ENCODE assay signal across 8 cellular contexts in the genomic region with DNA sequence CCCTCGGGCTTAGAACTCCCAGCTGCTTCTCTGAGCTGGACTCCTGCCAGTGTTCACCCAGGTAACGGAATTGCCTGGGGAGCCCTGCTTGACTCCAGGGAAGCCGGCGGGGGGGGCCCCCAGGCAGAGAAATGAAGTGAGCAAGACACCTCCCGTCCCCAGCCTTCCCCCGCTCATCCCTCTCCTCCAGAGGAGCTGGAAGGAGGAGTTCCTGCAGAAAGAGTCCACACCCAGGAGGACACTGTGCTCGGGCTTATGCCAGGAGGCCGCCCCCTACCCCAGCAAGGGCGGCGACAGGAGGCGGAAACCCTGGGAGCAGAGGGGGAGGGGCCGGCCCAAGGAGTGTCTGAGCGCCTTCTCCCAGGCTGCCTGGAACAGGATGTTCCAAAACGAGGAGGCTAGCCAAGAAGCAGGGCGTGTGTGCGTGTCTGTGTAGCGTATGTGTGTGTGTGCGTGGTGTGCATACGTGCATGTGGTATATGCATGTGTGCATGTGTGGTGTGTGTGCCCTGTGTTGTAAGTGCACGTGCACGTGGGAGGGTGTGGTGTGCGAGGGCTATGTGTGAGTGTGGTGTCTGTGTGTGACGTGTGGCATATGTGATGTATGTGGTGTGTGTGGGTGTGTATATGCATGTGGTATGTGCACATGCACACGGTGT.
DNase-seq lines count a peak whose midpoint lies in the region; ATAC-seq and TF ChIP-seq lines count a peak whose summit lies in the region.

No MANE protein-coding gene starts in this region.

- no peak overlapping the region for H3K27ac Mint-ChIP-seq in activated CD8-positive, alpha-beta T cell treated with anti-CD3 and anti-CD28 coated beads for 36 hours
- no peak overlapping the region for H3K27ac Mint-ChIP-seq in activated CD8-positive, alpha-beta T cell treated with anti-CD3 and anti-CD28 coated beads, Interleukin-2, amount 10 ng/mL, durations not matched to agents 7 days and 5 days
- H3K27ac Mint-ChIP-seq in MCF 10A (ENCODE audit: low read depth, unreplicated experiment): no peak overlapping the region

- no peak overlapping the region for H2AFZ ChIP-seq in Karpas-422 (ENCODE audit: low read length)

- H3K9me2 ChIP-seq in Karpas-422 (replicated peaks; ENCODE audit: insufficient read depth, low read length): no peaks in the 10 kb centered on the region

- no peaks in the 10 kb centered on the region for H4K20me1 ChIP-seq in Karpas-422 (ENCODE audit: insufficient read depth, low read depth, low read length)

- CTCF ChIA-PET in activated CD8-positive, alpha-beta T cell treated with anti-CD3 and anti-CD28 coated beads for 36 hours (lab: Charles Lee): no interaction called here
- CTCF ChIA-PET in activated CD8-positive, alpha-beta T cell treated with anti-CD3 and anti-CD28 coated beads, Interleukin-2, amount 10 ng/mL, durations not matched to agents 7 days and 5 days (lab: Charles Lee): interaction anchor here (0.8 kb wide), 1 partner anchor 485 kb away, joined by 4 read pairs; no protein-coding TSS in a partner anchor
- CTCF ChIA-PET in MCF 10A (lab: Yijun Ruan, JAX): interaction anchor here (0.6 to 1.2 kb wide), 6 partner anchors 9 to 366 kb away, joined by 3 to 4 read pairs (median 3); no protein-coding TSS in a partner anchor

- BruUV-seq in MCF 10A (replicated peaks; lab: Mats Ljungman, UMichigan): no TSS peak

- H3K36me3 ChIP-seq in Karpas-422 (ENCODE audit: insufficient read depth, low read length): no peaks in the 10 kb centered on the region

- H3K4me1 ChIP-seq in Karpas-422 (ENCODE audit: low read length): no peaks in the 10 kb centered on the region

- no peaks in the 10 kb centered on the region for H3K79me2 ChIP-seq in Karpas-422 (ENCODE audit: low read length)

- no peaks in the 10 kb centered on the region for H3K27me3 ChIP-seq in Karpas-422 (ENCODE audit: low read length)

- no peak overlapping the region for H3K4me3 ChIP-seq in Karpas-422 (ENCODE audit: low read length)

- POLR2A ChIA-PET in activated CD8-positive, alpha-beta T cell treated with anti-CD3 and anti-CD28 coated beads for 36 hours (lab: Charles Lee): interaction anchor here (1.3 kb wide), 1 partner anchor 11 kb away, joined by 3 read pairs; no protein-coding TSS in a partner anchor
- POLR2A ChIA-PET in activated CD8-positive, alpha-beta T cell treated with anti-CD3 and anti-CD28 coated beads, Interleukin-2, amount 10 ng/mL, durations not matched to agents 7 days and 5 days (lab: Charles Lee): no interaction called here
- POLR2A ChIA-PET in MCF 10A (lab: Yijun Ruan, JAX): interaction anchor here (0.6 to 2.1 kb wide), 13 partner anchors 8 to 1277 kb away, joined by 3 to 10 read pairs (median 3); no protein-coding TSS in a partner anchor

- intact Hi-C loops in activated CD8-positive, alpha-beta T cell treated with anti-CD3 and anti-CD28 coated beads for 36 hours (cut with micrococcal nuclease): no loop called here
- intact Hi-C loops in MCF 10A (cut with micrococcal nuclease): loop anchor here (5.0 to 10.0 kb wide), 4 partner anchors 65 to 480 kb away; no protein-coding TSS in a partner anchor

- peaks cover 5% of the 10 kb centered on the region for H3K4me1 Mint-ChIP-seq in activated CD8-positive, alpha-beta T cell treated with anti-CD3 and anti-CD28 coated beads for 36 hours (ENCODE audit: low read depth)
- H3K4me1 Mint-ChIP-seq in activated CD8-positive, alpha-beta T cell treated with anti-CD3 and anti-CD28 coated beads, Interleukin-2, amount 10 ng/mL, durations not matched to agents 7 days and 5 days (ENCODE audit: low read depth): no peaks in the 10 kb centered on the region
- no peaks in the 10 kb centered on the region for H3K4me1 Mint-ChIP-seq in MCF 10A (ENCODE audit: insufficient read depth, unreplicated experiment)

- ATAC-seq in activated CD8-positive, alpha-beta T cell treated with anti-CD3 and anti-CD28 coated beads for 36 hours: no peak
- ATAC-seq in activated CD8-positive, alpha-beta T cell treated with anti-CD3 and anti-CD28 coated beads, Interleukin-2, amount 10 ng/mL, durations not matched to agents 7 days and 5 days: no peak
- no peak for ATAC-seq in GM19397 (IDR thresholded peaks at IDR 0.05; ENCODE audit: unreplicated experiment)

- H3K4me2 ChIP-seq in Karpas-422 (ENCODE audit: low read depth, low read length, poor library complexity, severe bottlenecking): no peak overlapping the region

- no peak overlapping the region for H3K4me3 Mint-ChIP-seq in activated CD8-positive, alpha-beta T cell treated with anti-CD3 and anti-CD28 coated beads for 36 hours
- no peak overlapping the region for H3K4me3 Mint-ChIP-seq in activated CD8-positive, alpha-beta T cell treated with anti-CD3 and anti-CD28 coated beads, Interleukin-2, amount 10 ng/mL, durations not matched to agents 7 days and 5 days
- no peak overlapping the region for H3K4me3 Mint-ChIP-seq in MCF 10A (ENCODE audit: unreplicated experiment)

- H3K36me3 Mint-ChIP-seq in activated CD8-positive, alpha-beta T cell treated with anti-CD3 and anti-CD28 coated beads for 36 hours (ENCODE audit: low read depth): no peaks in the 10 kb centered on the region
- no peaks in the 10 kb centered on the region for H3K36me3 Mint-ChIP-seq in activated CD8-positive, alpha-beta T cell treated with anti-CD3 and anti-CD28 coated beads, Interleukin-2, amount 10 ng/mL, durations not matched to agents 7 days and 5 days (ENCODE audit: low read depth)
- no peaks in the 10 kb centered on the region for H3K36me3 Mint-ChIP-seq in MCF 10A (ENCODE audit: insufficient read depth, unreplicated experiment)

- no peaks in the 10 kb centered on the region for H3K9me3 Mint-ChIP-seq in activated CD8-positive, alpha-beta T cell treated with anti-CD3 and anti-CD28 coated beads for 36 hours
- H3K9me3 Mint-ChIP-seq in activated CD8-positive, alpha-beta T cell treated with anti-CD3 and anti-CD28 coated beads, Interleukin-2, amount 10 ng/mL, durations not matched to agents 7 days and 5 days (ENCODE audit: insufficient read depth): no peaks in the 10 kb centered on the region
- no peaks in the 10 kb centered on the region for H3K9me3 Mint-ChIP-seq in MCF 10A (ENCODE audit: unreplicated experiment)

- no peak overlapping the region for H3K27ac ChIP-seq in Karpas-422 (ENCODE audit: low read length)

- H3K9ac ChIP-seq in Karpas-422 (ENCODE audit: low read length): no peak overlapping the region

- TF ChIP-seq CTCF in activated CD8-positive, alpha-beta T cell treated with anti-CD3 and anti-CD28 coated beads for 36 hours (IDR thresholded peaks at IDR 0.05): no peak
- TF ChIP-seq CTCF in MCF 10A (IDR thresholded peaks at IDR 0.05; ENCODE audit: unreplicated experiment): no peak

- no peaks in the 10 kb centered on the region for H3K9me3 ChIP-seq in Karpas-422 (ENCODE audit: low read length)

- DNase-seq in activated CD8-positive, alpha-beta T cell treated with anti-CD3 and anti-CD28 coated beads for 36 hours: peak; percentile 26
- no peak for DNase-seq in activated CD8-positive, alpha-beta T cell treated with anti-CD3 and anti-CD28 coated beads, Interleukin-2, amount 10 ng/mL, durations not matched to agents 7 days and 5 days
- DNase-seq in MCF 10A (ENCODE audit: unreplicated experiment) (peak; percentile 96), left kidney (ENCODE audit: low read depth, low spot score) (peak; percentile 88), ureter (ENCODE audit: low spot score) (peak; percentile 89), MV-4-11 (lab: John Stamatoyannopoulos, UW) (no peak), Karpas-422 (no peak)

- no peaks in the 10 kb centered on the region for H3K27me3 Mint-ChIP-seq in activated CD8-positive, alpha-beta T cell treated with anti-CD3 and anti-CD28 coated beads for 36 hours
- no peaks in the 10 kb centered on the region for H3K27me3 Mint-ChIP-seq in activated CD8-positive, alpha-beta T cell treated with anti-CD3 and anti-CD28 coated beads, Interleukin-2, amount 10 ng/mL, durations not matched to agents 7 days and 5 days (ENCODE audit: low read depth)
- H3K27me3 Mint-ChIP-seq in MCF 10A (ENCODE audit: insufficient read depth, unreplicated experiment): no peaks in the 10 kb centered on the region

Comparison
In these comparisons a context has a peak if more than half of its experiments do, and no peak if none do; other contexts are left out.
1. DNase-seq: peak in activated CD8-positive, alpha-beta T cell treated with anti-CD3 and anti-CD28 coated beads for 36 hours (single experiment), MCF 10A (single experiment), left kidney (single experiment) and ureter (single experiment); none in activated CD8-positive, alpha-beta T cell treated with anti-CD3 and anti-CD28 coated beads, Interleukin-2, amount 10 ng/mL, durations not matched to agents 7 days and 5 days (single experiment), MV-4-11 (single experiment) and Karpas-422 (single experiment).